In the genomic region with DNA sequence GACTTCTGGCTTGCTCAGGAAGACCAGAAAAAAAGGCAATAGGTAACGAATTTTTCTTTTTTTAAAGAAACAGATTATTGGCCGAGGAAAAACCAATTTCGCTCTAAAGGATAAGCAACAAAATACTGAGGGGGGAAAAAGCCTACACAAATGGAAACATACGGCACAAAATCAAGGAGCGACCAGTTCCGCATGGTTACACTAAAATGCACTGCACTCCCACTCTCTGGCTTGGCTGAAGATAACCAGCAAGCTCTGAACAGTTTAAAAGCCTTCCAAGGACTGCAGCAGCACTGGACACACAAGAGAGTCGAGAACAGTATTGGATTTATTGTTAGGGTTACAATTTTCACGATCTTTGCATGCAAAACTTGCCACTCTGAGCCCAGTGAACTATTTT, we compare ENCODE assay signal across 1 cellular context.
TF ChIP-seq lines count a peak whose summit lies in the region.

No MANE protein-coding gene starts in this region.

TF ChIP-seq in WTC11, 78 proteins besides CTCF, POLR2A, EP300 and RAD21 (continued from another document):
- no peak for TF ChIP-seq ZNF671 (CRISPR knock-in tag; IDR thresholded peaks at IDR 0.05)
